ENCODE assay signal across 1 cellular context in the genomic region with DNA sequence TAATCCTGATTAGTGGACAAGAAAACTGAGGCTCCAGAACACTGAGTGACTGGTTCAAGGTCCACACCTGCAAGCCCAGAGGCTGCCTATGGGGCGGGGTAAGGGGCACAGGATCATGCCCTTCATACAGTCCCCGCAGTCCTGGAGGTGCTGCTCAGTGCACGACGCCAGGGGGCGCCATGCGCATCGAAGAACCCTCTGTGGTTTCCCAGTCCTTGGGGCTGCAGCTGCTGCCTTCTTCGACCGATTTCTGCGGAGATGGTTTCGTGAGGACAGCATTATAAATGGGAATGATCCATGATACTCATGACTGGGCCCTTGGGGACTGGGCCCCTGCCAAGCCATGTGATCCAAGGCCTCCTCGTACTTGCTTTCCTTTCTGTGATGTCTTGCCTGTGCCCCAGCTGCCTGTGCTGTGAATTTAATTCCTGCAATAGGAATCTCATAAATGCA.
TF ChIP-seq lines count a peak whose summit lies in the region.

No MANE protein-coding gene starts in this region.

TF ChIP-seq in H1, 55 proteins besides CTCF, POLR2A, EP300 and RAD21 (continued from another document):
- TF ChIP-seq CBX5 (IDR thresholded peaks at IDR 0.05; ENCODE audit: low read depth, low read length) = no peak
- TF ChIP-seq GABPA (IDR thresholded peaks at IDR 0.05; ENCODE audit: borderline replicate concordance, insufficient read depth, low read length) = peak; percentile 68; the same call in 1 of the 2 replicates
- no peak for TF ChIP-seq SRF (IDR thresholded peaks at IDR 0.05; ENCODE audit: low read depth, low read length)
- TF ChIP-seq, protein P1, sequence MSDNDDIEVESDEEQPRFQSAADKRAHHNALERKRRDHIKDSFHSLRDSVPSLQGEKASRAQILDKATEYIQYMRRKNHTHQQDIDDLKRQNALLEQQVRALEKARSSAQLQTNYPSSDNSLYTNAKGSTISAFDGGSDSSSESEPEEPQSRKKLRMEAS (IDR thresholded peaks at IDR 0.05) = peak; percentile 45; the same call in 1 of the 2 replicates
- TF ChIP-seq RNF2 (IDR thresholded peaks at IDR 0.05; ENCODE audit: borderline replicate concordance, low read depth, low read length, missing control alignments, poor library complexity, severe bottlenecking) = no peak
- no peak for TF ChIP-seq EZH2 (IDR thresholded peaks at IDR 0.05; ENCODE audit: low read depth, low read length, severe bottlenecking)
- 0 out of 2 replicates have a peak, but pooled peaks have one; percentile 34 for TF ChIP-seq TCF12 (IDR thresholded peaks at IDR 0.05; ENCODE audit: low read depth, low read length)
- no peak for TF ChIP-seq HDAC6 (IDR thresholded peaks at IDR 0.05; ENCODE audit: low read depth, low read length)
- no peak for TF ChIP-seq KDM5A (IDR thresholded peaks at IDR 0.05; ENCODE audit: low read length)
- peak in 1 of 2 experiments; percentile 69; a peak in 1 of 4 replicates for TF ChIP-seq SIN3A (conservative IDR thresholded peaks at IDR 0.05 in 1 of 2, IDR thresholded peaks at IDR 0.05 in 1 of 2; ENCODE audit: low read depth in 1 of 2, low read length in 2 of 2)
- 0 out of 2 replicates have a peak, but pooled peaks have one; percentile 30 for TF ChIP-seq JUND (IDR thresholded peaks at IDR 0.05; ENCODE audit: low read length)
- no peak for TF ChIP-seq POLR2AphosphoS5 (IDR thresholded peaks at IDR 0.05; ENCODE audit: low read depth, low read length)
- TF ChIP-seq NRF1 (IDR thresholded peaks at IDR 0.05; ENCODE audit: low read depth, low read length) = no peak
- peak; percentile 49; the same call in 1 of the 2 replicates for TF ChIP-seq CHD2 (IDR thresholded peaks at IDR 0.05; ENCODE audit: low read length)
- TF ChIP-seq BRCA1 (IDR thresholded peaks at IDR 0.05; ENCODE audit: low read depth, low read length) = 0 out of 2 replicates have a peak, but pooled peaks have one; percentile 26
- no peak for TF ChIP-seq CBX8 (IDR thresholded peaks at IDR 0.05; ENCODE audit: borderline replicate concordance, low read depth, low read length)
- TF ChIP-seq ASH2L (IDR thresholded peaks at IDR 0.05; ENCODE audit: low read length) = no peak
- TF ChIP-seq YY1 (IDR thresholded peaks at IDR 0.05; ENCODE audit: low read depth, low read length) = peak; percentile 69; the same call in 1 of the 2 replicates
TF ChIP-seq in H1: peak in this region for 11.
